In genomic region chr1:150577557-150578277, GRCh38 we compare ENCODE assay signal across 8 cellular contexts. TPM values are rescaled to one million over a fixed set of nuclear protein-coding genes. Genes with fewer than 3 reads are reported as not detected.
DNase-seq lines count a peak whose midpoint lies in the region; ATAC-seq and TF ChIP-seq lines count a peak whose summit lies in the region.

No MANE protein-coding gene starts in this region.

- no peaks in the 10 kb centered on the region for H3K9me3 ChIP-seq in NT2/D1 (ENCODE audit: insufficient read depth, low read length)

- H3K4me1 ChIP-seq in NT2/D1 (ENCODE audit: insufficient read depth, insufficient read length): peaks cover 3% of the 10 kb centered on the region

- peaks cover 53 to 54% of the 10 kb centered on the region in 2 donors for H3K4me1 Mint-ChIP-seq in natural killer cell treated with Interleukin-12 subunit alpha and Interleukin-12 subunit beta and Interleukin-15 and Interleukin-18, amount 100 ng/mL, for 72 hours (ENCODE audit: low read depth in 2 of 2)

- peaks cover 46% of the 10 kb centered on the region for H3K36me3 Mint-ChIP-seq in natural killer cell treated with Interleukin-12 subunit alpha and Interleukin-12 subunit beta and Interleukin-15 and Interleukin-18, amount 100 ng/mL, for 72 hours

- H3K27ac Mint-ChIP-seq in natural killer cell treated with Interleukin-12 subunit alpha and Interleukin-12 subunit beta and Interleukin-15 and Interleukin-18, amount 100 ng/mL, for 72 hours: peak overlapping the region; percentile 98 to 100

- peak overlapping the region; percentile 92 for H3K4me3 Mint-ChIP-seq in natural killer cell treated with Interleukin-12 subunit alpha and Interleukin-12 subunit beta and Interleukin-15 and Interleukin-18, amount 100 ng/mL, for 72 hours

- H3K27me3 ChIP-seq in NT2/D1 (ENCODE audit: insufficient read depth, insufficient read length): no peaks in the 10 kb centered on the region
- H3K27me3 ChIP-seq in dorsolateral prefrontal cortex: no peaks in the 10 kb centered on the region

- H3K36me3 ChIP-seq in NT2/D1 (ENCODE audit: insufficient read depth, insufficient read length, low read length): peaks cover 60% of the 10 kb centered on the region

- no peaks in the 10 kb centered on the region for H3K9me3 Mint-ChIP-seq in natural killer cell treated with Interleukin-12 subunit alpha and Interleukin-12 subunit beta and Interleukin-15 and Interleukin-18, amount 100 ng/mL, for 72 hours

- H3K4me3 ChIP-seq in NT2/D1 (ENCODE audit: insufficient read length, low read depth) (peak overlapping the region; percentile 100), dorsolateral prefrontal cortex (peak overlapping the region; percentile 59 to 99 (median 94))

- H3K27me3 Mint-ChIP-seq in natural killer cell treated with Interleukin-12 subunit alpha and Interleukin-12 subunit beta and Interleukin-15 and Interleukin-18, amount 100 ng/mL, for 72 hours: no peaks in the 10 kb centered on the region

- H3K9ac ChIP-seq in NT2/D1 (ENCODE audit: insufficient read length, low read depth): peak overlapping the region; percentile 100

- DNase-seq in DMS53 (lab: John Stamatoyannopoulos, UW) (peak; percentile 61), DMS53 treated with DMSO at 0.1 percent for 48 hours (lab: John Stamatoyannopoulos, UW; ENCODE audit: unreplicated experiment) (no peak), NT2/D1 (ENCODE audit: low read depth, low spot score) (no peak), dorsolateral prefrontal cortex (no peak), NCI-H774 (lab: John Stamatoyannopoulos, UW) (no peak)
- no peak for DNase-seq in natural killer cell treated with Interleukin-12 subunit alpha and Interleukin-12 subunit beta and Interleukin-15 and Interleukin-18, amount 100 ng/mL, for 72 hours (ENCODE audit: low spot score)

- intact Hi-C loops in dorsolateral prefrontal cortex (cut with DNase I): loop anchor here in 1 of 2 donors (2.0 to 5.0 kb wide), 2 partner anchors 17 to 300 kb away; partner anchors contain the start of gene ARNT

- ATAC-seq in natural killer cell treated with Interleukin-12 subunit alpha and Interleukin-12 subunit beta and Interleukin-15 and Interleukin-18, amount 100 ng/mL, for 72 hours: no peak
- ATAC-seq in HG03460 (IDR thresholded peaks at IDR 0.05; ENCODE audit: unreplicated experiment) (no peak), HG02870 (IDR thresholded peaks at IDR 0.05; ENCODE audit: unreplicated experiment) (no peak)

- TF ChIP-seq CTCF in dorsolateral prefrontal cortex (IDR thresholded peaks at IDR 0.05 in 54 of 56, conservative IDR thresholded peaks at IDR 0.05 in 2 of 56; ENCODE audit: low read depth in 1 of 56, partially characterized antibody in 56 of 56): no peak

- H3K27ac ChIP-seq in dorsolateral prefrontal cortex: peak overlapping the region; percentile 89 to 100 (median 98)

RNA-seq across cellular contexts. Expression of gene MCL1, which starts 1.7 kb away (rescaled TPM):
- 100 to 1,000 TPM in 19 of 120 experiments, 10 to 100 TPM in 101; 43.4 to 130 (median 70.6) TPM for total RNA-seq in dorsolateral prefrontal cortex
- 100 to 1,000 TPM; 199 to 333 TPM for total RNA-seq in natural killer cell treated with Interleukin-12 subunit alpha and Interleukin-12 subunit beta and Interleukin-15 and Interleukin-18, amount 100 ng/mL, for 72 hours

RNA-seq across cellular contexts. Expression of gene ADAMTSL4, which starts 28.5 kb away (rescaled TPM):
- total RNA-seq in dorsolateral prefrontal cortex: 1 to 10 TPM in 102 of 120 experiments, under 1 TPM in 18; 0.25 to 8.0 (median 1.9) TPM
- 1 to 10 TPM in 1 of 2 donors, under 1 TPM in 1; 0.48 to 1.0 TPM for total RNA-seq in natural killer cell treated with Interleukin-12 subunit alpha and Interleukin-12 subunit beta and Interleukin-15 and Interleukin-18, amount 100 ng/mL, for 72 hours

RNA-seq across cellular contexts. Expression of gene ENSA, which starts 51.7 kb away (rescaled TPM):
- total RNA-seq in dorsolateral prefrontal cortex: 100 to 1,000 TPM; 155 to 380 (median 257) TPM
- total RNA-seq in natural killer cell treated with Interleukin-12 subunit alpha and Interleukin-12 subunit beta and Interleukin-15 and Interleukin-18, amount 100 ng/mL, for 72 hours: 100 to 1,000 TPM; 214 to 249 TPM
